In the genomic region with DNA sequence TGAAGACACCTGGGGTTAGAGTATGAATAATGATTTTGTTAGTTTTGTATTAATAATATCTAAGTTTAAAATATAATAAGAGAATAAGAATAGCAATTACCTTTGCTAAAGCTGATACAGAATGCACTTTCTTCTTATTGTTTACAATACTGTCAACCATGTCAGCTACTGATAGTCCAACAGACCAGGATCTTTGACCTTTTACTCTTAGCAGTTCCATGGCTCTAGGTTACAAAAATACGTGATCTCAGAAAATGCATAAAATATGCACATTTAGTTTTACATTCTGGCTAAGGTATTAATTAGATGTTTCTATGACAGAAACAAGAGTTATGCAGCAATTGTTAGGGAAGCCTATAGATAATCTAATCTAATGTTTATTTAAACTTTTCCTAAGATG, we compare ENCODE assay signal across 16 cellular contexts. TPM values are rescaled to one million over a fixed set of nuclear protein-coding genes. Genes with fewer than 3 reads are reported as not detected.
A peak's percentile ranks its signal among the peaks of the same experiment; 100 is the strongest.
DNase-seq lines count a peak whose midpoint lies in the region; ATAC-seq and TF ChIP-seq lines count a peak whose summit lies in the region.
"Had no signal": no experiment of that assay in that cellular context is flagged by ENCODE, and none has a peak within 500 bp of the region (broad histone marks: within the 10 kb centered on the region; RNA-seq: fewer than 3 reads in every experiment).

No MANE protein-coding gene starts in this region.

- H3K9ac ChIP-seq in liver (ENCODE audit: low read depth in 1 of 2, low read length in 2 of 2) = no peak overlapping the region
- H3K9ac ChIP-seq: BLaER1 had no signal

- peaks cover 0 to 10% (median 3%) of the 10 kb centered on the region in 4 donors for H3K4me1 ChIP-seq in liver (ENCODE audit: control insufficient read depth in 4 of 4, insufficient read depth in 4 of 4, low read length in 3 of 4)
- H3K4me1 ChIP-seq: BE2C, BLaER1 had no signal

- peak; percentile 78 for ATAC-seq in left lobe of liver

- no peak overlapping the region for H3K27ac ChIP-seq in liver (ENCODE audit: low read depth in 1 of 2, low read length in 2 of 2)
- H3K27ac ChIP-seq: BLaER1 had no signal

- H3K36me3 ChIP-seq in liver (ENCODE audit: control insufficient read depth in 4 of 4, insufficient read depth in 3 of 4, low read depth in 1 of 4, low read length in 3 of 4) = peaks cover 0 to 5% (median 0%) of the 10 kb centered on the region in 4 donors
- H3K36me3 ChIP-seq: BE2C had no signal

- DNase-seq in left lobe of liver (ENCODE audit: low spot score) (no peak), NCI-H526 (lab: John Stamatoyannopoulos, UW) (no peak), SIG-M5 (lab: John Stamatoyannopoulos, UW) (no peak), DMS 273 treated with DMSO at 0.1 percent for 48 hours (lab: John Stamatoyannopoulos, UW) (no peak)
- DNase-seq: 8988T; ACHN; BE2C; C1 segment of cervical spinal cord; CD4-positive, alpha-beta memory T cell; CD4-positive, CD25-positive, alpha-beta regulatory T cell; CD8-positive, alpha-beta memory T cell; COR-L47; DMS79 treated with DMSO at 0.1 percent for 48 hours; GF-D8 had no signal

- WGBS in liver = 39% methylated on average over 1 of the region's 1 CpG

- H3K9me3 ChIP-seq in liver (ENCODE audit: control insufficient read depth in 4 of 4, low read length in 3 of 4) = no peaks in the 10 kb centered on the region
- H3K9me3 ChIP-seq: BE2C, BLaER1 had no signal

- no peaks in the 10 kb centered on the region for H3K27me3 ChIP-seq in liver (ENCODE audit: control insufficient read depth in 4 of 4, insufficient read depth in 4 of 4, low read length in 3 of 4)
- H3K27me3 ChIP-seq: BE2C, BLaER1 had no signal

- TF ChIP-seq CTCF in liver (IDR thresholded peaks at IDR 0.05; ENCODE audit: low read depth, low read length, missing input control) = no peak

- TF ChIP-seq RAD21 in liver (IDR thresholded peaks at IDR 0.05) = no peak

- no peak overlapping the region for H3K4me3 ChIP-seq in liver (ENCODE audit: low read depth in 1 of 3, low read length in 3 of 3)
- H3K4me3 ChIP-seq: BLaER1 had no signal

TF ChIP-seq in liver, 16 proteins besides CTCF, POLR2A, EP300 and RAD21:
- peak in 1 of 2 donors; percentile 55 for TF ChIP-seq GABPA (IDR thresholded peaks at IDR 0.05 in 1 of 2, conservative IDR thresholded peaks at IDR 0.05 in 1 of 2)
- TF ChIP-seq, protein P1, sequence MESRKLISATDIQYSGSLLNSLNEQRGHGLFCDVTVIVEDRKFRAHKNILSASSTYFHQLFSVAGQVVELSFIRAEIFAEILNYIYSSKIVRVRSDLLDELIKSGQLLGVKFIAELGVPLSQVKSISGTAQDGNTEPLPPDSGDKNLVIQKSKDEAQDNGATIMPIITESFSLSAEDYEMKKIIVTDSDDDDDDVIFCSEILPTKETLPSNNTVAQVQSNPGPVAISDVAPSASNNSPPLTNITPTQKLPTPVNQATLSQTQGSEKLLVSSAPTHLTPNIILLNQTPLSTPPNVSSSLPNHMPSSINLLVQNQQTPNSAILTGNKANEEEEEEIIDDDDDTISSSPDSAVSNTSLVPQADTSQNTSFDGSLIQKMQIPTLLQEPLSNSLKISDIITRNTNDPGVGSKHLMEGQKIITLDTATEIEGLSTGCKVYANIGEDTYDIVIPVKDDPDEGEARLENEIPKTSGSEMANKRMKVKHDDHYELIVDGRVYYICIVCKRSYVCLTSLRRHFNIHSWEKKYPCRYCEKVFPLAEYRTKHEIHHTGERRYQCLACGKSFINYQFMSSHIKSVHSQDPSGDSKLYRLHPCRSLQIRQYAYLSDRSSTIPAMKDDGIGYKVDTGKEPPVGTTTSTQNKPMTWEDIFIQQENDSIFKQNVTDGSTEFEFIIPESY (IDR thresholded peaks at IDR 0.05) = no peak
- no peak for TF ChIP-seq NR2F2 (IDR thresholded peaks at IDR 0.05)
- TF ChIP-seq YY1 (IDR thresholded peaks at IDR 0.05) = peak; percentile 56
- peak; percentile 24 for TF ChIP-seq FOXA2 (IDR thresholded peaks at IDR 0.05)
- TF ChIP-seq RXRA (IDR thresholded peaks at IDR 0.05) = peak in 1 of 2 donors; percentile 36
- TF ChIP-seq HNF4A (conservative IDR thresholded peaks at IDR 0.05) = peak; percentile 55 to 80

RNA-seq across cellular contexts. Expression of gene TSG101, which starts 7.5 kb away (rescaled TPM):
- total RNA-seq in left lobe of liver (16.8 TPM), liver (10 to 100 TPM; 41.1 to 53.1 TPM)
- polyA plus RNA-seq in liver = 10 to 100 TPM; 29.7 to 34.6 TPM

RNA-seq across cellular contexts. Expression of gene UEVLD, which starts 54.3 kb away (rescaled TPM):
- total RNA-seq in left lobe of liver = 8.2 TPM
- 10 to 100 TPM in 1 of 2 donors, 1 to 10 TPM in 1; 7.7 to 15.5 TPM for total RNA-seq in liver
- polyA plus RNA-seq in liver = 1 to 10 TPM; 5.7 TPM
